ENCODE assay signal across 1 cellular context in genomic region chr10:97081621-97082235, GRCh38.
TF ChIP-seq lines count a peak whose summit lies in the region.

No MANE protein-coding gene starts in this region.

TF ChIP-seq in HepG2, 621 proteins besides CTCF, POLR2A, EP300 and RAD21 (continued from another document and continues in another):
- TF ChIP-seq ZNF503 (CRISPR knock-in tag; IDR thresholded peaks at IDR 0.05) (peak; percentile 71; the same call in 1 of the 2 replicates), NR2C2 (CRISPR knock-in tag; IDR thresholded peaks at IDR 0.05; ENCODE audit: borderline replicate concordance) (no peak), ZNF558 (CRISPR knock-in tag; IDR thresholded peaks at IDR 0.05; ENCODE audit: borderline replicate concordance) (peak; percentile 94; the same call in 1 of the 2 replicates), HOMEZ (CRISPR knock-in tag; IDR thresholded peaks at IDR 0.05; ENCODE audit: low read depth) (peak; percentile 68), ZNF674 (CRISPR knock-in tag; IDR thresholded peaks at IDR 0.05; ENCODE audit: low read depth) (no peak), ZNF275 (CRISPR knock-in tag; IDR thresholded peaks at IDR 0.05; ENCODE audit: borderline replicate concordance) (peak; percentile 88; the same call in 1 of the 2 replicates), ZNF629 (CRISPR knock-in tag; conservative IDR thresholded peaks at IDR 0.05) (0 out of 2 replicates have a peak, but pooled peaks have one; percentile 21), ZBTB39 (CRISPR knock-in tag; IDR thresholded peaks at IDR 0.05) (no peak), ZNF143 (CRISPR knock-in tag; IDR thresholded peaks at IDR 0.05) (peak; percentile 51; the same call in 1 of the 2 replicates), ZSCAN12 (CRISPR knock-in tag; IDR thresholded peaks at IDR 0.05) (peak; percentile 97), GRHL1 (CRISPR knock-in tag; conservative IDR thresholded peaks at IDR 0.05) (no peak), IRF1 (CRISPR knock-in tag; IDR thresholded peaks at IDR 0.05; ENCODE audit: low read depth) (no peak; the same call in 1 of the 2 replicates), MTERF4 (CRISPR knock-in tag; IDR thresholded peaks at IDR 0.05) (peak; percentile 97), HMGA1 (CRISPR knock-in tag; conservative IDR thresholded peaks at IDR 0.05) (no peak), MXI1 (IDR thresholded peaks at IDR 0.05; ENCODE audit: borderline replicate concordance, low read depth, low read length) (no peak; the same call in 2 of the 3 replicates), MBNL3 (CRISPR knock-in tag; conservative IDR thresholded peaks at IDR 0.05) (no peak), NFE2L2 (IDR thresholded peaks at IDR 0.05; ENCODE audit: low read length) (no peak), NFE2 (CRISPR knock-in tag; IDR thresholded peaks at IDR 0.05) (no peak), RORA (CRISPR knock-in tag; IDR thresholded peaks at IDR 0.05) (no peak), ZNF597 (CRISPR knock-in tag; IDR thresholded peaks at IDR 0.05) (no peak), SYNCRIP (IDR thresholded peaks at IDR 0.05; ENCODE audit: insufficient read depth, low read depth, low read length) (no peak), ZMYM2 (CRISPR knock-in tag; IDR thresholded peaks at IDR 0.05) (no peak), ZUFSP (CRISPR knock-in tag; IDR thresholded peaks at IDR 0.05; ENCODE audit: borderline replicate concordance) (no peak), PHF21A (CRISPR knock-in tag; IDR thresholded peaks at IDR 0.05) (0 out of 2 replicates have a peak, but pooled peaks have one; percentile 17), BRD4 (CRISPR knock-in tag; IDR thresholded peaks at IDR 0.05) (0 out of 2 replicates have a peak, but pooled peaks have one; percentile 43), ZNF607 (CRISPR knock-in tag; IDR thresholded peaks at IDR 0.05; ENCODE audit: borderline replicate concordance) (peak; percentile 93), ZNF567 (CRISPR knock-in tag; IDR thresholded peaks at IDR 0.05; ENCODE audit: borderline replicate concordance) (no peak), ZNF576 (CRISPR knock-in tag; IDR thresholded peaks at IDR 0.05) (no peak), SMARCC2 (IDR thresholded peaks at IDR 0.05) (no peak), GLI4 (CRISPR knock-in tag; IDR thresholded peaks at IDR 0.05; ENCODE audit: borderline replicate concordance) (0 out of 2 replicates have a peak, but pooled peaks have one; percentile 77), GABPA (IDR thresholded peaks at IDR 0.05; ENCODE audit: low read depth, low read length) (no peak), GABPA (CRISPR knock-in tag; IDR thresholded peaks at IDR 0.05; ENCODE audit: low read depth) (0 out of 2 replicates have a peak, but pooled peaks have one; percentile 43), ZXDC (CRISPR knock-in tag; IDR thresholded peaks at IDR 0.05) (peak; percentile 93; the same call in 1 of the 2 replicates), HNRNPK (IDR thresholded peaks at IDR 0.05; ENCODE audit: low read depth, low read length, poor library complexity, severe bottlenecking) (no peak), YEATS4 (CRISPR knock-in tag; IDR thresholded peaks at IDR 0.05; ENCODE audit: borderline replicate concordance) (peak; percentile 71), ZNF709 (CRISPR knock-in tag; IDR thresholded peaks at IDR 0.05) (peak; percentile 92), NR2F6 (IDR thresholded peaks at IDR 0.05) (no peak), NR2F6 (CRISPR knock-in tag; IDR thresholded peaks at IDR 0.05) (peak; percentile 64; the same call in 1 of the 2 replicates), MEIS1 (CRISPR knock-in tag; IDR thresholded peaks at IDR 0.05; ENCODE audit: borderline replicate concordance) (no peak), ZNF883 (CRISPR knock-in tag; IDR thresholded peaks at IDR 0.05; ENCODE audit: not compliant biosample characterization) (peak; percentile 95), HNRNPLL (IDR thresholded peaks at IDR 0.05; ENCODE audit: low read depth, low read length, poor library complexity, severe bottlenecking) (no peak), RNF2 (conservative IDR thresholded peaks at IDR 0.05; ENCODE audit: low read depth) (no peak), TFDP1 (CRISPR knock-in tag; IDR thresholded peaks at IDR 0.05; ENCODE audit: borderline replicate concordance) (peak; percentile 49; the same call in 1 of the 2 replicates)
